In genomic region chr1:152107984-152108898, GRCh38 we compare ENCODE assay signal across 10 cellular contexts. TPM values are rescaled to one million over a fixed set of nuclear protein-coding genes. Genes with fewer than 3 reads are reported as not detected.
DNase-seq lines count a peak whose midpoint lies in the region; ATAC-seq and TF ChIP-seq lines count a peak whose summit lies in the region.
"Had no signal": no experiment of that assay in that cellular context is flagged by ENCODE, and none has a peak within 500 bp of the region (broad histone marks: within the 10 kb centered on the region; RNA-seq: fewer than 3 reads in every experiment).

No MANE protein-coding gene starts in this region.

- H3K4me3 ChIP-seq in fibroblast of lung (replicated peaks in 1 of 4; ENCODE audit: control extremely low read depth in 1 of 4, insufficient read depth in 1 of 4, low read depth in 3 of 4, low read length in 4 of 4): peak overlapping the region; percentile 16 to 48 (median 26)

- H3K4me3 Mint-ChIP-seq in osteocyte (ENCODE audit: unreplicated experiment): no peak overlapping the region
- no peak overlapping the region for H3K4me3 Mint-ChIP-seq in activated CD8-positive, alpha-beta memory T cell treated with anti-CD3 and anti-CD28 coated beads, Interleukin-2, amount 10 ng/mL, durations not matched to agents 7 days and 5 days
- H3K4me3 Mint-ChIP-seq: memory B cell had no signal

- peak overlapping the region; percentile 44 for H3K4me2 ChIP-seq in fibroblast of lung (ENCODE audit: extremely low read depth, insufficient read depth, low read length)

- peaks cover 6% of the 10 kb centered on the region for H3K9me3 Mint-ChIP-seq in osteocyte (ENCODE audit: unreplicated experiment)
- peaks cover 4% of the 10 kb centered on the region for H3K9me3 Mint-ChIP-seq in activated CD8-positive, alpha-beta memory T cell treated with anti-CD3 and anti-CD28 coated beads, Interleukin-2, amount 10 ng/mL, durations not matched to agents 7 days and 5 days (ENCODE audit: low read depth)
- H3K9me3 Mint-ChIP-seq: memory B cell had no signal

- ATAC-seq in activated CD8-positive, alpha-beta memory T cell treated with anti-CD3 and anti-CD28 coated beads, Interleukin-2, amount 10 ng/mL, durations not matched to agents 7 days and 5 days: no peak

- H3K27me3 ChIP-seq in fibroblast of lung (ENCODE audit: control insufficient read depth, insufficient read depth, low read length): peaks cover 62% of the 10 kb centered on the region

- no peak overlapping the region for H3K9ac ChIP-seq in fibroblast of lung (ENCODE audit: insufficient read depth, low read length)

- peak overlapping the region; percentile 56 for H3K27ac ChIP-seq in RWPE1
- no peak overlapping the region for H3K27ac ChIP-seq in fibroblast of lung (ENCODE audit: insufficient read depth, low read length)

- H3K27me3 Mint-ChIP-seq in osteocyte (ENCODE audit: unreplicated experiment): peaks cover 19% of the 10 kb centered on the region
- H3K27me3 Mint-ChIP-seq in activated CD8-positive, alpha-beta memory T cell treated with anti-CD3 and anti-CD28 coated beads, Interleukin-2, amount 10 ng/mL, durations not matched to agents 7 days and 5 days: peaks cover 18% of the 10 kb centered on the region

- POLR2A ChIA-PET in RWPE1 (lab: Yijun Ruan, JAX; ENCODE audit: low non-redundant PET) (interaction anchor here (0.7 kb wide), 1 partner anchor 18 kb away, joined by 4 read pairs; no protein-coding TSS in a partner anchor), GM10248 (lab: Yijun Ruan, JAX) (no interaction called here)

- no peaks in the 10 kb centered on the region for H3K4me1 Mint-ChIP-seq in osteocyte (ENCODE audit: unreplicated experiment)
- H3K4me1 Mint-ChIP-seq in activated CD8-positive, alpha-beta memory T cell treated with anti-CD3 and anti-CD28 coated beads, Interleukin-2, amount 10 ng/mL, durations not matched to agents 7 days and 5 days: no peaks in the 10 kb centered on the region

- no peaks in the 10 kb centered on the region for H3K9me3 ChIP-seq in fibroblast of lung (ENCODE audit: control insufficient read depth, insufficient read depth, low read depth, low read length)

- H3K36me3 Mint-ChIP-seq in osteocyte (ENCODE audit: unreplicated experiment): no peaks in the 10 kb centered on the region
- H3K36me3 Mint-ChIP-seq in activated CD8-positive, alpha-beta memory T cell treated with anti-CD3 and anti-CD28 coated beads, Interleukin-2, amount 10 ng/mL, durations not matched to agents 7 days and 5 days: peaks cover 7% of the 10 kb centered on the region

- DNase-seq in ELF-1 (ENCODE audit: low read depth, low spot score) (peak; percentile 54), RWPE1 (ENCODE audit: low spot score) (no peak), fibroblast of lung (ENCODE audit: low read depth in 2 of 2) (peak; percentile 55 to 82), osteocyte (ENCODE audit: extremely low spot score, unreplicated experiment) (no peak), HT-29 (ENCODE audit: low spot score) (no peak), NCI-H748 (lab: John Stamatoyannopoulos, UW; ENCODE audit: unreplicated experiment) (no peak), GM10248 (ENCODE audit: extremely low spot score) (no peak)
- no peak for DNase-seq in activated CD8-positive, alpha-beta memory T cell treated with anti-CD3 and anti-CD28 coated beads, Interleukin-2, amount 10 ng/mL, durations not matched to agents 7 days and 5 days
- DNase-seq: NK-92 treated with Interleukin-12 subunit alpha and Interleukin-12 subunit beta, amount 100 ng/mL, for 24 hours had no signal

- H3K79me2 ChIP-seq in fibroblast of lung (ENCODE audit: control insufficient read depth, insufficient read depth, low read length): no peaks in the 10 kb centered on the region

- peak overlapping the region; percentile 57 for H3K27ac Mint-ChIP-seq in osteocyte (ENCODE audit: unreplicated experiment)
- no peak overlapping the region for H3K27ac Mint-ChIP-seq in activated CD8-positive, alpha-beta memory T cell treated with anti-CD3 and anti-CD28 coated beads, Interleukin-2, amount 10 ng/mL, durations not matched to agents 7 days and 5 days
- H3K27ac Mint-ChIP-seq: memory B cell had no signal

- CTCF ChIA-PET in RWPE1 (lab: Yijun Ruan, JAX) (interaction anchor here (0.6 to 2.4 kb wide), 11 partner anchors 10 to 352 kb away, joined by 3 to 9 read pairs (median 3); partner anchors contain the start of gene THEM4), GM10248 (lab: Yijun Ruan, JAX) (interaction anchor here (1.1 kb wide), 1 partner anchor 77 kb away, joined by 3 read pairs; no protein-coding TSS in a partner anchor)
- CTCF ChIA-PET in activated CD8-positive, alpha-beta memory T cell treated with anti-CD3 and anti-CD28 coated beads, Interleukin-2, amount 10 ng/mL, durations not matched to agents 7 days and 5 days (lab: Charles Lee): interaction anchor here (1.3 kb wide), 1 partner anchor 23 kb away, joined by 4 read pairs; no protein-coding TSS in a partner anchor

- TF ChIP-seq CTCF in RWPE1 (conservative IDR thresholded peaks at IDR 0.05; ENCODE audit: low read depth) (no peak), fibroblast of lung (conservative IDR thresholded peaks at IDR 0.05 in 1 of 2, IDR thresholded peaks at IDR 0.05 in 1 of 2; ENCODE audit: low read depth in 1 of 2, low read length in 2 of 2) (no peak), osteocyte (IDR thresholded peaks at IDR 0.05) (no peak), GM10248 (IDR thresholded peaks at IDR 0.05; ENCODE audit: control extremely low read depth, extremely low read depth, low read depth, missing control alignments) (no peak)

- H4K20me1 ChIP-seq in fibroblast of lung (ENCODE audit: control insufficient read depth, extremely low read depth, insufficient read depth, low read length): no peaks in the 10 kb centered on the region

- H2AFZ ChIP-seq in fibroblast of lung (ENCODE audit: low read length): no peak overlapping the region

- no peaks in the 10 kb centered on the region for H3K36me3 ChIP-seq in fibroblast of lung (ENCODE audit: control insufficient read depth, insufficient read depth, low read length)

- H3K4me1 ChIP-seq in fibroblast of lung (ENCODE audit: control insufficient read depth, extremely low read depth, insufficient read depth, low read length): peaks cover 8% of the 10 kb centered on the region

RNA-seq across cellular contexts. Expression of gene TCHH, which starts 7.0 kb away (rescaled TPM):
- total RNA-seq in fibroblast of lung (under 0.01 TPM in 1 of 2 replicates, not detected in the other), osteocyte (0.05 TPM in 1 of 2 replicates, not detected in the other)
- not detected in 2 replicates for polyA plus RNA-seq in fibroblast of lung
- polyA plus RNA-seq in fibroblast of lung (2012): 0.01 TPM in 1 of 2 replicates, not detected in the other
- not detected in 2 replicates for polyA minus RNA-seq in fibroblast of lung (ENCODE audit: low replicate concordance)
- total RNA-seq in HT-29 (2014; rRNA removed; shearing (Covaris generic)): 0.03 TPM in 1 of 2 replicates, not detected in the other
- total RNA-seq in activated CD8-positive, alpha-beta memory T cell treated with anti-CD3 and anti-CD28 coated beads, Interleukin-2, amount 10 ng/mL, durations not matched to agents 7 days and 5 days: under 1 TPM; 0.12 to 0.14 TPM

RNA-seq across cellular contexts. Expression of gene TCHHL1, which starts 19.4 kb away (rescaled TPM):
- total RNA-seq in fibroblast of lung (not detected in 2 replicates), osteocyte (not detected in 2 replicates)
- not detected in 2 replicates for polyA plus RNA-seq in fibroblast of lung
- polyA plus RNA-seq in fibroblast of lung (2012): not detected in 2 replicates
- polyA minus RNA-seq in fibroblast of lung (ENCODE audit: low replicate concordance): not detected in 2 replicates
- total RNA-seq in HT-29 (2014; rRNA removed; shearing (Covaris generic)): not detected in 2 replicates
- total RNA-seq in activated CD8-positive, alpha-beta memory T cell treated with anti-CD3 and anti-CD28 coated beads, Interleukin-2, amount 10 ng/mL, durations not matched to agents 7 days and 5 days: not detected

RNA-seq across cellular contexts. Expression of gene RPTN, which starts 50.8 kb away (rescaled TPM):
- total RNA-seq in fibroblast of lung: not detected in 2 replicates
- not detected in 2 replicates for polyA plus RNA-seq in fibroblast of lung
- not detected in 2 replicates for polyA plus RNA-seq in fibroblast of lung (2012)
- not detected in 2 replicates for polyA minus RNA-seq in fibroblast of lung (ENCODE audit: low replicate concordance)
- not detected in 2 replicates for total RNA-seq in osteocyte
- not detected in 2 replicates for total RNA-seq in HT-29 (2014; rRNA removed; shearing (Covaris generic))
- total RNA-seq in activated CD8-positive, alpha-beta memory T cell treated with anti-CD3 and anti-CD28 coated beads, Interleukin-2, amount 10 ng/mL, durations not matched to agents 7 days and 5 days: not detected

Comparison
In these comparisons a context has a peak if more than half of its experiments do, and no peak if none do; other contexts are left out.
1. DNase-seq: peak in ELF-1 (single experiment) and fibroblast of lung (2 of 2); none in RWPE1 (single experiment), osteocyte (single experiment), HT-29 (single experiment), NCI-H748 (single experiment), activated CD8-positive, alpha-beta memory T cell treated with anti-CD3 and anti-CD28 coated beads, Interleukin-2, amount 10 ng/mL, durations not matched to agents 7 days and 5 days (single experiment) and GM10248 (single experiment).